In the genomic region with DNA sequence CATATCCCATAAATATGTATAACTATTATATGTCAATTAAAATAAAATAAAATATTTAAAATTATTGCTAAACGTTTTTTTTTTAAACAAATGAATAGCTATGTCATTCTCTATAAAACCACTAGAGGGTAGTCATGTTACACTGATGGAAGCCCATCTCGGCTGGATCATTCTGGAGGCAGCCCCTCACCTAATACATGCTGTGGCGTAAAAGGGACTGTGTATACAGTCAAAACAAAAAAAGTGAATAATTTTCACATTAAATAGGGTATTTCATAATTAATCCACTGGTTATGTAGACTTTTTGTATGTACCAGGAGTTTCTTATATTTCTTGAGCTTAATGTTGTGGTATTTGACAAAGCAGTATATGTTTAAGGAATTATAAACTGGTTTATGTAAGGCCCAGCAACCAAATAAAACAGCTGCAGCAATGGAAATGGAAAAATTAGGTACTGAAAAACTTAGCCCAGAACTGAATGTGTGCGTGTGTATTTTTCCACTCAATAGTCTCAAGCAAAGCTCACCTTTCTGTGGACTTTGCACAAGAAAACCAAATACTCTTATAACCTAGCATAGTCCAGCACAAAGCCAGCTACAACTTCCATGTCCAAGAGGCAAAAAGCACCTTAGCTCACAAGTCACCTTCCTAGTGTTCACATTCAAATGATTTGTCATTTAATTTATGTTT, we compare ENCODE assay signal across 8 cellular contexts.
DNase-seq lines count a peak whose midpoint lies in the region; ATAC-seq and TF ChIP-seq lines count a peak whose summit lies in the region.

No MANE protein-coding gene starts in this region.

- no peaks in the 10 kb centered on the region for H3K9me3 ChIP-seq in colonic mucosa

- no peak overlapping the region for H3K9ac ChIP-seq in colonic mucosa (ENCODE audit: low read depth in 2 of 2, low read length in 2 of 2)

- peak; percentile 81 for TF ChIP-seq CTCF in colonic mucosa (IDR thresholded peaks at IDR 0.05)

- DNase-seq in activated CD4-positive, alpha-beta T cell treated with anti-CD3 and anti-CD28 coated beads, Interleukin-2, amount 50 U/mL, for 1 hour, result peak; percentile 1
- DNase-seq in activated CD4-positive, alpha-beta T cell treated with anti-CD3 and anti-CD28 coated beads for 4 hours, result no peak
- DNase-seq in NCI-H748 treated with DMSO at 0.1 percent for 48 hours (lab: John Stamatoyannopoulos, UW) (peak; percentile 51), colonic mucosa (no peak), midbrain (lab: John Stamatoyannopoulos, UW) (peak; percentile 44)
- no peak for DNase-seq in activated effector memory CD4-positive, alpha-beta T cell treated with Interleukin-2 at 50 U/mL for 16 hours
- no peak for DNase-seq in activated T-cell treated with anti-CD3 and anti-CD28 coated beads, Interleukin-2, amount 50 U/mL, for 1 hour

- ATAC-seq in HG02981 (IDR thresholded peaks at IDR 0.05; ENCODE audit: unreplicated experiment), result peak; percentile 61

- no peak overlapping the region for H3K27ac ChIP-seq in colonic mucosa

- H3K4me3 ChIP-seq in colonic mucosa, result no peak overlapping the region

- H3K27me3 ChIP-seq in colonic mucosa, result no peaks in the 10 kb centered on the region

- H3K4me1 ChIP-seq in colonic mucosa, result no peaks in the 10 kb centered on the region

- intact Hi-C loops in colonic mucosa (cut with DNase I), result loop anchor here (5.0 to 10.0 kb wide), 2 partner anchors 146 to 664 kb away; no protein-coding TSS in a partner anchor

- no peaks in the 10 kb centered on the region for H3K36me3 ChIP-seq in colonic mucosa

Comparison
In these comparisons a context has a peak if more than half of its experiments do, and no peak if none do; other contexts are left out.
1. DNase-seq: peak in activated CD4-positive, alpha-beta T cell treated with anti-CD3 and anti-CD28 coated beads, Interleukin-2, amount 50 U/mL, for 1 hour (single experiment), NCI-H748 treated with DMSO at 0.1 percent for 48 hours (single experiment) and midbrain (single experiment); none in activated CD4-positive, alpha-beta T cell treated with anti-CD3 and anti-CD28 coated beads for 4 hours (0 of 2), colonic mucosa (single experiment), activated effector memory CD4-positive, alpha-beta T cell treated with Interleukin-2 at 50 U/mL for 16 hours (single experiment) and activated T-cell treated with anti-CD3 and anti-CD28 coated beads, Interleukin-2, amount 50 U/mL, for 1 hour (single experiment).